Comparison of ENCODE assay signal across 27 cellular contexts in genomic region chrX:68403522-68403921, GRCh38.
"Had no signal": no experiment of that assay in that cellular context is flagged by ENCODE, and none has a peak within 500 bp of the region (broad histone marks: within the 10 kb centered on the region; RNA-seq: fewer than 3 reads in every experiment).

No MANE protein-coding gene starts in this region.

- H3K4me3 ChIP-seq: colonic mucosa, gastrocnemius medialis, lung, ovary, sigmoid colon, testis, tibial nerve, upper lobe of left lung had no signal

- H3K9me3 Mint-ChIP-seq: dendritic cell treated with granulocyte-macrophage colony-stimulating factor and Interleukin-4, amounts not matched to agents 40 ng/mL and 50 ng/mL, for 4 days; stimulated activated memory B cell treated with anti-CD40 and anti-IgM and Interleukin-4, amounts not matched to agents 10 μg/mL and 1 μg/mL and 100 μg/mL, for 72 hours had no signal

- H3K9me3 ChIP-seq: colonic mucosa, gastrocnemius medialis, ovary, sigmoid colon, testis, tibial nerve, upper lobe of left lung had no signal

- H3K4me1 Mint-ChIP-seq: stimulated activated memory B cell treated with anti-CD40 and anti-IgM and Interleukin-4, amounts not matched to agents 10 μg/mL and 1 μg/mL and 100 μg/mL, for 72 hours had no signal

- ATAC-seq: esophagus mucosa; gastrocnemius medialis; left colon; naive thymus-derived CD4-positive, alpha-beta T cell; stimulated activated memory B cell treated with anti-CD40 and anti-IgM and Interleukin-4, amounts not matched to agents 10 μg/mL and 1 μg/mL and 100 μg/mL, for 72 hours; stimulated activated naive CD8-positive, alpha-beta T cell treated with anti-CD3 and anti-CD28 coated beads, Interleukin-15, Interleukin-2, amounts not matched to agents 100 U/mL and 50 U/mL, for 24 hours had no signal

- FAIRE-seq: islet of Langerhans, urothelium cell line had no signal

- DNase-seq: central memory CD4-positive, alpha-beta T cell; colonic mucosa; effector CD8-positive, alpha-beta T cell; endodermal cell; foreskin fibroblast; gastrocnemius medialis; head of caudate nucleus; hippocampal formation; left colon; midbrain; naive thymus-derived CD4-positive, alpha-beta T cell; nephron progenitor cell; ovary; sigmoid colon; stimulated activated CD4-positive, alpha-beta T cell treated with anti-CD3 and anti-CD28 coated beads, Interleukin-4, amount 100 ng/mL, for 4 hours; stimulated activated naive CD8-positive, alpha-beta T cell treated with anti-CD3 and anti-CD28 coated beads, Interleukin-15, Interleukin-2, amounts not matched to agents 100 U/mL and 50 U/mL, for 24 hours; testis; upper lobe of left lung had no signal

- H3K36me3 ChIP-seq: colonic mucosa, gastrocnemius medialis, ovary, sigmoid colon, tibial nerve, upper lobe of left lung had no signal

- H3K27ac ChIP-seq: colonic mucosa, epithelial cell of prostate, gastrocnemius medialis, ovary, sigmoid colon, testis, tibial nerve, upper lobe of left lung had no signal

- H3K27ac Mint-ChIP-seq: dendritic cell treated with granulocyte-macrophage colony-stimulating factor and Interleukin-4, amounts not matched to agents 40 ng/mL and 50 ng/mL, for 4 days; endodermal cell; memory B cell; naive thymus-derived CD4-positive, alpha-beta T cell; nephron progenitor cell; stimulated activated memory B cell treated with anti-CD40 and anti-IgM and Interleukin-4, amounts not matched to agents 10 μg/mL and 1 μg/mL and 100 μg/mL, for 72 hours had no signal

- H3K4me3 Mint-ChIP-seq: dendritic cell treated with granulocyte-macrophage colony-stimulating factor and Interleukin-4, amounts not matched to agents 40 ng/mL and 50 ng/mL, for 4 days; endodermal cell; memory B cell; naive thymus-derived CD4-positive, alpha-beta T cell; nephron progenitor cell; stimulated activated memory B cell treated with anti-CD40 and anti-IgM and Interleukin-4, amounts not matched to agents 10 μg/mL and 1 μg/mL and 100 μg/mL, for 72 hours had no signal

- H3K36me3 Mint-ChIP-seq: memory B cell; naive thymus-derived CD4-positive, alpha-beta T cell; stimulated activated memory B cell treated with anti-CD40 and anti-IgM and Interleukin-4, amounts not matched to agents 10 μg/mL and 1 μg/mL and 100 μg/mL, for 72 hours had no signal

- H3K27me3 ChIP-seq: colonic mucosa, gastrocnemius medialis, ovary, sigmoid colon, testis, tibial nerve, upper lobe of left lung had no signal

- H3K4me1 ChIP-seq: colonic mucosa, gastrocnemius medialis, sigmoid colon, testis, upper lobe of left lung had no signal

- H3K27me3 Mint-ChIP-seq: dendritic cell treated with granulocyte-macrophage colony-stimulating factor and Interleukin-4, amounts not matched to agents 40 ng/mL and 50 ng/mL, for 4 days had no signal
